10 cellular contexts compared by ENCODE assay signal in genomic region chr9:129987047-129987446, GRCh38. TPM values are rescaled to one million over a fixed set of nuclear protein-coding genes. Genes with fewer than 3 reads are reported as not detected.
DNase-seq lines count a peak whose midpoint lies in the region; ATAC-seq and TF ChIP-seq lines count a peak whose summit lies in the region.
"Had no signal": no experiment of that assay in that cellular context is flagged by ENCODE, and none has a peak within 500 bp of the region (broad histone marks: within the 10 kb centered on the region; RNA-seq: fewer than 3 reads in every experiment).

No MANE protein-coding gene starts in this region.

- 63 to 74% methylated on average over 8 of the region's 8 CpGs for WGBS in tibial nerve, 2 donors

- H3K27me3 Mint-ChIP-seq in activated B cell treated with CpG ODN at 0.5 μM for 24 hours: no peaks in the 10 kb centered on the region
- peaks cover 0 to 4% (median 2%) of the 10 kb centered on the region in 3 donors for H3K27me3 Mint-ChIP-seq in immature natural killer cell (ENCODE audit: low read depth in 3 of 3)

- H3K9me3 Mint-ChIP-seq in activated B cell treated with CpG ODN at 0.5 μM for 24 hours (peaks cover 2% of the 10 kb centered on the region), immature natural killer cell (no peaks in the 10 kb centered on the region)

- peak; percentile 52 for DNase-seq in stimulated activated CD4-positive, alpha-beta T cell treated with anti-CD3 and anti-CD28 coated beads, Interleukin-1b, Interleukin-23, amount 100 ng/mL, for 48 hours
- no peak for DNase-seq in stimulated activated CD4-positive, alpha-beta T cell treated with anti-CD3 and anti-CD28 coated beads, Interleukin-4, amount 100 ng/mL, for 4 hours
- no peak for DNase-seq in activated B cell treated with CpG ODN at 0.5 μM for 24 hours
- no peak for DNase-seq in immature natural killer cell
- DNase-seq in tibial nerve (ENCODE audit: low spot score in 2 of 2): no peak
- DNase-seq in ureter (ENCODE audit: low spot score): no peak
- DNase-seq in NCI-H2029 treated with DMSO at 0.1 percent for 48 hours (lab: John Stamatoyannopoulos, UW): no peak
- DNase-seq in erythroblast (lab: John Stamatoyannopoulos, UW): no peak
- DNase-seq: EL, Kasumi-1 had no signal

- intact Hi-C loops in activated B cell treated with CpG ODN at 0.5 μM for 24 hours (cut with micrococcal nuclease): no loop called here

- peak overlapping the region; percentile 11 for H3K4me3 Mint-ChIP-seq in activated B cell treated with CpG ODN at 0.5 μM for 24 hours
- H3K4me3 Mint-ChIP-seq in immature natural killer cell: peak overlapping the region in 1 of 5 donors; percentile 39

- CTCF ChIA-PET in activated B cell treated with CpG ODN at 0.5 μM for 24 hours (lab: Charles Lee): no interaction called here

- H3K4me1 ChIP-seq in tibial nerve: peaks cover 0 to 68% (median 31%) of the 10 kb centered on the region in 4 donors

- H3K36me3 ChIP-seq in tibial nerve: peaks cover 0 to 11% (median 0%) of the 10 kb centered on the region in 3 donors

- H3K27me3 ChIP-seq in tibial nerve: no peaks in the 10 kb centered on the region

- H3K36me3 Mint-ChIP-seq in activated B cell treated with CpG ODN at 0.5 μM for 24 hours (ENCODE audit: low read depth) (peaks cover 72% of the 10 kb centered on the region), immature natural killer cell (peaks cover 6 to 16% (median 13%) of the 10 kb centered on the region in 3 donors)

- H3K27ac ChIP-seq in tibial nerve: peak overlapping the region in 3 of 4 donors; percentile 19 to 41 (median 32)

- H3K4me1 Mint-ChIP-seq in activated B cell treated with CpG ODN at 0.5 μM for 24 hours (peaks cover 97% of the 10 kb centered on the region), immature natural killer cell (peaks cover 76 to 90% of the 10 kb centered on the region in 2 donors)

- POLR2A ChIA-PET in activated B cell treated with CpG ODN at 0.5 μM for 24 hours (lab: Charles Lee): interaction anchor here (0.9 to 20.4 kb wide), 8 partner anchors 9 to 99 kb away, joined by 3 to 680 read pairs (median 51); partner anchors contain the start of gene FNBP1

- no peak for ATAC-seq in activated B cell treated with CpG ODN at 0.5 μM for 24 hours (ENCODE audit: low read depth)

- TF ChIP-seq EP300 in tibial nerve (IDR thresholded peaks at IDR 0.05): no peak

- H3K27ac Mint-ChIP-seq in activated B cell treated with CpG ODN at 0.5 μM for 24 hours: peak overlapping the region; percentile 89
- peak overlapping the region; percentile 58 to 92 (median 86) for H3K27ac Mint-ChIP-seq in immature natural killer cell

- TF ChIP-seq POLR2A in tibial nerve (IDR thresholded peaks at IDR 0.05) (no peak), erythroblast (IDR thresholded peaks at IDR 0.05; ENCODE audit: low read length) (no peak)

- H3K9me3 ChIP-seq in tibial nerve: no peaks in the 10 kb centered on the region

- TF ChIP-seq CTCF in activated B cell treated with CpG ODN at 0.5 μM for 24 hours (IDR thresholded peaks at IDR 0.05): no peak
- no peak for TF ChIP-seq CTCF in tibial nerve (IDR thresholded peaks at IDR 0.05)

- no peak overlapping the region for H3K4me3 ChIP-seq in tibial nerve

RNA-seq across cellular contexts. Expression of gene FNBP1, which starts 55.9 kb away (rescaled TPM):
- 454 and 501 TPM in 2 replicates for total RNA-seq in activated B cell treated with CpG ODN at 0.5 μM for 24 hours
- 100 to 1,000 TPM; 113 to 136 (median 135) TPM for polyA plus RNA-seq in immature natural killer cell
- 100 to 1,000 TPM in 1 of 4 donors, 10 to 100 TPM in 3; 77.0 to 114 (median 86.4) TPM for total RNA-seq in tibial nerve
- total RNA-seq in ureter: 71.7 TPM
